In genomic region chr9:124485936-124486335, GRCh38 we compare ENCODE assay signal across 24 cellular contexts. TPM values are rescaled to one million over a fixed set of nuclear protein-coding genes. Genes with fewer than 3 reads are reported as not detected.
DNase-seq lines count a peak whose midpoint lies in the region; ATAC-seq, FAIRE-seq and TF ChIP-seq lines count a peak whose summit lies in the region.
"Had no signal": no experiment of that assay in that cellular context is flagged by ENCODE, and none has a peak within 500 bp of the region (broad histone marks: within the 10 kb centered on the region; RNA-seq: fewer than 3 reads in every experiment).

No MANE protein-coding gene starts in this region.

- H3K4me2 ChIP-seq in H1 (ENCODE audit: insufficient read depth in 1 of 2, low read depth in 2 of 2, low read length in 2 of 2) (no peak overlapping the region), MM.1S (ENCODE audit: low read depth, low read length) (no peak overlapping the region)
- H3K4me2 ChIP-seq: A549 had no signal

- no peaks in the 10 kb centered on the region for H3K79me2 ChIP-seq in H1 (ENCODE audit: control insufficient read depth in 1 of 2, insufficient read depth in 2 of 2, low read length in 2 of 2)
- no peaks in the 10 kb centered on the region for H3K79me2 ChIP-seq in MM.1S (ENCODE audit: low read length)

- no peak for TF ChIP-seq RAD21 in H1 (IDR thresholded peaks at IDR 0.05 in 1 of 2, conservative IDR thresholded peaks at IDR 0.05 in 1 of 2; ENCODE audit: low read depth in 2 of 2, low read length in 2 of 2)

- H3K18ac ChIP-seq in H1 (ENCODE audit: extremely low read depth, low read length): no peak overlapping the region

- H4K91ac ChIP-seq in H1 (replicated peaks; ENCODE audit: insufficient read length, low read length): no peak overlapping the region

- no peaks in the 10 kb centered on the region for H3K9me2 ChIP-seq in MM.1S (replicated peaks; ENCODE audit: insufficient read depth, low read length)

- H3K27me3 ChIP-seq in WERI-Rb-1 (ENCODE audit: insufficient read depth, low read depth, severe bottlenecking) (no peaks in the 10 kb centered on the region), H1 (replicated peaks in 1 of 4; ENCODE audit: control insufficient read depth in 3 of 4, extremely low read depth in 1 of 4, insufficient read depth in 3 of 4, low read length in 3 of 4) (peaks cover 0 to 15% (median 7%) of the 10 kb centered on the region in 4 experiments; a peak in 6 of 7 replicates), spleen (replicated peaks in 1 of 7) (peaks cover 0 to 61% (median 8%) of the 10 kb centered on the region in 7 donors), MM.1S (replicated peaks; ENCODE audit: insufficient read depth, low read length) (peaks cover 87% of the 10 kb centered on the region)

- H3K9me3 ChIP-seq in WERI-Rb-1 (ENCODE audit: severe bottlenecking) (no peaks in the 10 kb centered on the region), H1 (ENCODE audit: insufficient read depth in 2 of 2, low read depth in 1 of 2, low read length in 1 of 2) (no peaks in the 10 kb centered on the region), spleen (no peaks in the 10 kb centered on the region), MM.1S (replicated peaks; ENCODE audit: insufficient read depth, low read length) (no peaks in the 10 kb centered on the region)
- H3K9me3 ChIP-seq: A549 had no signal

- intact Hi-C loops in left ventricle myocardium superior (cut with micrococcal nuclease) (no loop called here), cardiac septum (cut with DNase I) (no loop called here), spleen (cut with DNase I; ENCODE audit: low total_unique reads) (no loop called here)

- H4K8ac ChIP-seq in H1 (ENCODE audit: extremely low read depth, insufficient read depth, low read length): 0 out of 2 replicates have a peak overlapping the region, but pooled peaks have one; percentile 12

- H3K56ac ChIP-seq in H1 (replicated peaks; ENCODE audit: insufficient read length, low read depth, low read length): no peak overlapping the region

- H2BK20ac ChIP-seq in H1 (ENCODE audit: low read length): no peak overlapping the region

- no peaks in the 10 kb centered on the region for H3F3A ChIP-seq in MM.1S (ENCODE audit: insufficient read depth, low read length)

- no peak overlapping the region for H2BK120ac ChIP-seq in H1 (replicated peaks; ENCODE audit: low read depth, low read length)

- no peak overlapping the region for H4K5ac ChIP-seq in H1 (ENCODE audit: insufficient read length, low read depth, low read length)

- CTCF ChIA-PET in H1 (lab: Charles Lee; ENCODE audit: partially characterized antibody): interaction anchor here (0.9 to 2.6 kb wide), 3 partner anchors 11 to 37 kb away, joined by 3 to 9 read pairs (median 7); no protein-coding TSS in a partner anchor

- H3K9ac ChIP-seq in H1 (replicated peaks in 1 of 4; ENCODE audit: extremely low read depth in 1 of 4, low read depth in 3 of 4, low read length in 3 of 4) (no peak overlapping the region), MM.1S (ENCODE audit: low read length) (no peak overlapping the region)

- no peaks in the 10 kb centered on the region for H3K79me1 ChIP-seq in H1 (ENCODE audit: low read depth, low read length)

- H3K4me1 ChIP-seq in H1 (replicated peaks in 1 of 4; ENCODE audit: control insufficient read depth in 3 of 4, insufficient read depth in 4 of 4, low read length in 3 of 4) (peaks cover 3 to 32% (median 12%) of the 10 kb centered on the region in 4 experiments; a peak in 6 of 7 replicates), spleen (peaks cover 4 to 66% (median 25%) of the 10 kb centered on the region in 6 donors), MM.1S (ENCODE audit: low read length) (no peaks in the 10 kb centered on the region)
- H3K4me1 ChIP-seq: A549 had no signal

- no peaks in the 10 kb centered on the region for H3K36me3 ChIP-seq in WERI-Rb-1
- H3K36me3 ChIP-seq in H1 (ENCODE audit: control insufficient read depth in 2 of 4, insufficient read depth in 4 of 4, low read length in 3 of 4): no peaks in the 10 kb centered on the region
- H3K36me3 ChIP-seq in spleen: peaks cover 0 to 21% (median 0%) of the 10 kb centered on the region in 6 donors
- no peaks in the 10 kb centered on the region for H3K36me3 ChIP-seq in MM.1S (replicated peaks; ENCODE audit: insufficient read depth, low read length)

- peaks cover 4% of the 10 kb centered on the region; the same call in 1 of the 2 replicates for H3K23me2 ChIP-seq in H1 (ENCODE audit: low read depth, low read length)

- ATAC-seq in left ventricle myocardium superior: no peak
- ATAC-seq: A549 had no signal

- H3K4me3 ChIP-seq in WERI-Rb-1 (ENCODE audit: low read depth, low read length) (no peak overlapping the region), H1 (ENCODE audit: extremely low read depth in 1 of 4, insufficient read depth in 2 of 4, low read depth in 3 of 4, low read length in 4 of 4) (no peak overlapping the region), spleen (no peak overlapping the region), MM.1S (ENCODE audit: low read length) (no peak overlapping the region)
- H3K4me3 ChIP-seq: A549 had no signal

- H3K23ac ChIP-seq in H1 (ENCODE audit: insufficient read length): no peak overlapping the region

- no peak overlapping the region for H3K14ac ChIP-seq in H1 (ENCODE audit: insufficient read length)

- TF ChIP-seq EP300 in H1 (IDR thresholded peaks at IDR 0.05; ENCODE audit: borderline replicate concordance in 1 of 2, low read depth in 2 of 2, low read length in 2 of 2): no peak

- 97% methylated on average over 7 of the region's 15 CpGs; no CpG with 5 or more reads in 1 of the 2 experiments for WGBS in H1 (ENCODE audit: extremely low coverage in 1 of 2, insufficient coverage in 1 of 2, insufficient read length in 1 of 2, insufficient replicate concordance in 2 of 2, low coverage in 1 of 2, low lambda C conversion rate in 2 of 2, missing lambda C conversion rate in 1 of 2), 2 experiments
- WGBS in spleen, 5 donors: 61 to 86% (median 67%) methylated on average over 6 to 15 of the region's 15 CpGs

- H2BK12ac ChIP-seq in H1 (ENCODE audit: low read depth, low read length): peak overlapping the region; percentile 27; the same call in 1 of the 2 replicates

- no peak overlapping the region for H2BK15ac ChIP-seq in H1 (ENCODE audit: low read length)

- TF ChIP-seq CTCF in WERI-Rb-1 (IDR thresholded peaks at IDR 0.05; ENCODE audit: low read depth, low read length) (no peak), H1 (IDR thresholded peaks at IDR 0.05; ENCODE audit: control extremely low read depth in 1 of 3, insufficient read depth in 1 of 3, low read depth in 1 of 3, low read length in 3 of 3) (no peak), spleen (IDR thresholded peaks at IDR 0.05 in 8 of 11, conservative IDR thresholded peaks at IDR 0.05 in 3 of 11) (no peak), MM.1S (IDR thresholded peaks at IDR 0.05; ENCODE audit: low read length) (no peak)

- DNase-seq in left ventricle myocardium superior (peak; percentile 9), cardiac septum (ENCODE audit: low spot score) (no peak), WERI-Rb-1 (peak; percentile 62), H1 (ENCODE audit: low read depth in 1 of 2, low spot score in 2 of 2) (no peak), spleen (no peak), MM.1S (no peak)
- no peak for DNase-seq in stimulated activated CD4-positive, alpha-beta T cell treated with anti-CD3 and anti-CD28 coated beads, Interleukin-4, amount 100 ng/mL, for 1 hour
- DNase-seq: 8988T; ACHN; AML-193; C1 segment of cervical spinal cord; Calu3; CD4-positive, alpha-beta memory T cell; COR-L47; DMS79 treated with DMSO at 0.1 percent for 48 hours; GF-D8; GOT3; H7; HCEC 1CT had no signal

- POLR2A ChIA-PET in H1 (lab: Charles Lee; ENCODE audit: partially characterized antibody): interaction anchor here (1.0 to 3.1 kb wide), 3 partner anchors 12 to 18 kb away, joined by 3 to 11 read pairs (median 4); no protein-coding TSS in a partner anchor

- FAIRE-seq in H1 (lab: Jason Lieb, UNC): no peak
- FAIRE-seq: A549, GM12892 had no signal

- H3K4ac ChIP-seq in H1 (replicated peaks; ENCODE audit: insufficient read length, low read depth, low read length): no peak overlapping the region

- no peak overlapping the region for H2BK5ac ChIP-seq in H1 (ENCODE audit: low read depth, low read length)

- H3K27ac ChIP-seq in WERI-Rb-1 (peak overlapping the region; percentile 54), H1 (ENCODE audit: low read depth, low read length) (no peak overlapping the region), spleen (peak overlapping the region in 5 of 8 donors; percentile 48 to 72 (median 63)), MM.1S (ENCODE audit: low read length) (no peak overlapping the region)
- H3K27ac ChIP-seq: A549 had no signal

- TF ChIP-seq POLR2A in H1 (IDR thresholded peaks at IDR 0.05; ENCODE audit: control extremely low read depth in 1 of 2, low read depth in 2 of 2, low read length in 2 of 2) (no peak), spleen (IDR thresholded peaks at IDR 0.05) (no peak)

- H2AK5ac ChIP-seq in H1 (ENCODE audit: low read depth, low read length): no peak overlapping the region

- H2AFZ ChIP-seq in H1 (ENCODE audit: low read length) (no peak overlapping the region), MM.1S (ENCODE audit: low read length) (no peak overlapping the region)

- H4K20me1 ChIP-seq in H1 (replicated peaks in 1 of 2; ENCODE audit: control insufficient read depth in 1 of 2, insufficient read depth in 2 of 2, low read length in 2 of 2) (peaks cover 0 to 7% of the 10 kb centered on the region in 2 experiments), MM.1S (ENCODE audit: insufficient read depth, low read length) (no peaks in the 10 kb centered on the region)

RNA-seq across cellular contexts. Expression of gene NR5A1, which starts 21.3 kb away (rescaled TPM):
- not detected for total RNA-seq in left ventricle myocardium superior
- not detected for total RNA-seq in cardiac septum
- 0.42 and 0.58 TPM in 2 replicates for total RNA-seq in H1 (2021; fragmentation: NEBNext Ultra II Directional; extraction: Animal tissue kit (Norgen Biotek cat#: 25700))
- polyA plus RNA-seq in H1 (2011; rRNA removed): 0.29 and 0.74 TPM in 2 replicates
- 0.34 TPM for polyA plus RNA-seq in H1 (2011; cell fraction: cytosol; rRNA removed)
- polyA plus RNA-seq in H1 (2011; cell fraction: nucleus; rRNA removed): 0.37 TPM
- 0.27 to 0.74 TPM (median 0.45 TPM) in 3 of 4 replicates, not detected in the other for polyA plus RNA-seq in H1 (2012, experiment 1 of 2)
- 0.16 TPM for polyA plus RNA-seq in H1 (2012, experiment 2 of 2)
- polyA plus RNA-seq in H1 (2013, experiment 1 of 2): 0.22 TPM
- 0.17 TPM for polyA plus RNA-seq in H1 (2013, experiment 2 of 2)
- 0.47 and 0.90 TPM in 2 replicates for polyA minus RNA-seq in H1 (2011; rRNA and poly(A)+ RNA removed)
- polyA minus RNA-seq in H1 (2011; cell fraction: cytosol; rRNA and poly(A)+ RNA removed): not detected
- 0.30 TPM for polyA minus RNA-seq in H1 (2011; cell fraction: nucleus; rRNA and poly(A)+ RNA removed)
- 100 to 1,000 TPM; 127 to 378 (median 231) TPM for total RNA-seq in spleen
- polyA plus RNA-seq in spleen: 100 to 1,000 TPM in 1 of 3 donors, 10 to 100 TPM in 2; 46.5 to 182 (median 65.0) TPM
- total RNA-seq: Calu3; CD4-positive, alpha-beta memory T cell; Daoy had no signal
- polyA plus RNA-seq: A549; BJ; CD4-positive, alpha-beta memory T cell had no signal

RNA-seq across cellular contexts. Expression of gene ADGRD2, which starts 35.7 kb away (rescaled TPM):
- not detected for total RNA-seq in left ventricle myocardium superior
- total RNA-seq in cardiac septum: not detected
- total RNA-seq in H1 (2021; fragmentation: NEBNext Ultra II Directional; extraction: Animal tissue kit (Norgen Biotek cat#: 25700)): 1.1 and 1.4 TPM in 2 replicates
- polyA plus RNA-seq in H1 (2011; rRNA removed): 0.41 and 1.2 TPM in 2 replicates
- 0.97 TPM for polyA plus RNA-seq in H1 (2011; cell fraction: cytosol; rRNA removed)
- polyA plus RNA-seq in H1 (2011; cell fraction: nucleus; rRNA removed): 6.4 TPM
- polyA plus RNA-seq in H1 (2012, experiment 1 of 2): 0.18 to 1.4 TPM (median 0.68 TPM) in 4 replicates
- polyA plus RNA-seq in H1 (2012, experiment 2 of 2): 0.13 TPM
- 0.36 TPM for polyA plus RNA-seq in H1 (2013, experiment 1 of 2)
- polyA plus RNA-seq in H1 (2013, experiment 2 of 2): 0.42 TPM
- 0.32 and 2.0 TPM in 2 replicates for polyA minus RNA-seq in H1 (2011; rRNA and poly(A)+ RNA removed)
- 2.3 TPM for polyA minus RNA-seq in H1 (2011; cell fraction: cytosol; rRNA and poly(A)+ RNA removed)
- polyA minus RNA-seq in H1 (2011; cell fraction: nucleus; rRNA and poly(A)+ RNA removed): 4.8 TPM
- under 1 TPM in 4 of 7 donors, not detected in 3; 0.18 to 0.50 (median 0.33) TPM for total RNA-seq in spleen
- under 1 TPM in 1 of 3 donors, not detected in 2; 0.15 TPM for polyA plus RNA-seq in spleen
- total RNA-seq: Calu3; CD4-positive, alpha-beta memory T cell; G401; H7 had no signal
- polyA plus RNA-seq: A549; BJ; CD4-positive, alpha-beta memory T cell had no signal

Comparison
In these comparisons a context has a peak if more than half of its experiments do, and no peak if none do; other contexts are left out.
1. DNase-seq: peak in left ventricle myocardium superior (single experiment) and WERI-Rb-1 (single experiment); none in cardiac septum (single experiment), H1 (0 of 2), spleen (single experiment), stimulated activated CD4-positive, alpha-beta T cell treated with anti-CD3 and anti-CD28 coated beads, Interleukin-4, amount 100 ng/mL, for 1 hour (single experiment) and MM.1S (single experiment).
2. H3K27ac ChIP-seq: peak in WERI-Rb-1 (single experiment) and spleen (5 of 8); none in H1 (single experiment) and MM.1S (single experiment).
3. RNA of gene NR5A1, which starts 21.3 kb away (total RNA-seq): 127 to 378 TPM in spleen; 0.42 to 0.58 TPM in H1, not detected in left ventricle myocardium superior (single experiment) and not detected in cardiac septum (single experiment); every median in the first group is over 10 times any median in the second.